ENCODE assay signal across 20 cellular contexts in the genomic region with DNA sequence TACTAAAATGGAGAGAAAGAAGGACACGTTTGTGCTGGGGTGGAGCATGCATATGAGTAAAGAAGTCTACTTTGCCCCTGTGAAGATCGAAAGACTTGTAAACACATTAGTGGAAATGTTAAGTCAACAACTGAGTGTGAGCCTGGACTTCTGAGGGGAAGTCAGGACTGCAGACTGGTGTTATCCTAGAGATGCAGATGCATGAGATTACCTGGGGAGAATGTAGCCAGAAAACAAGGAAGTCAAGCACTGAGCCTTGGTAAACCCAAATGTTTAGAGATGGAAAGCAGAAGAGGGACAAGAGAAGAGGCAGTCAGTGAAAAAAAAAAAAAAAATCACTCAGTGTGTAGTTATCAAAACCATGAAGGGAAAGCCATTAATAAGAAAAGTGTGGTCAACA. TPM values are rescaled to one million over a fixed set of nuclear protein-coding genes. Genes with fewer than 3 reads are reported as not detected.
DNase-seq lines count a peak whose midpoint lies in the region; ATAC-seq and TF ChIP-seq lines count a peak whose summit lies in the region.
"Had no signal": no experiment of that assay in that cellular context is flagged by ENCODE, and none has a peak within 500 bp of the region (broad histone marks: within the 10 kb centered on the region; RNA-seq: fewer than 3 reads in every experiment).

No MANE protein-coding gene starts in this region.

- no peak overlapping the region for H2AFZ ChIP-seq in neural cell (ENCODE audit: low read depth, low read length)

- TF ChIP-seq RAD21 in neural cell (conservative IDR thresholded peaks at IDR 0.05): no peak

- H3F3A ChIP-seq in neural cell (ENCODE audit: insufficient read depth, low read length, poor library complexity, severe bottlenecking): no peaks in the 10 kb centered on the region

- DNase-seq in DMS53 (lab: John Stamatoyannopoulos, UW) (peak; percentile 10), DMS53 treated with DMSO at 0.1 percent for 48 hours (lab: John Stamatoyannopoulos, UW; ENCODE audit: unreplicated experiment) (no peak), NCI-H510A treated with DMSO at 0.1 percent for 48 hours (lab: John Stamatoyannopoulos, UW) (peak; percentile 66), NCI-H510A (lab: John Stamatoyannopoulos, UW) (no peak), nucleus accumbens (lab: John Stamatoyannopoulos, UW) (no peak)
- DNase-seq: AML-193; Caco-2; CD4-positive, alpha-beta T cell; DMS79 treated with DMSO at 0.1 percent for 48 hours; GF-D8; HCEC 1CT; HFFc6; IMR-90 had no signal

- H3K4me2 ChIP-seq in neural cell (ENCODE audit: low read length): no peak overlapping the region
- H3K4me2 ChIP-seq: A549 had no signal

- H3K36me3 ChIP-seq in endocrine pancreas (ENCODE audit: control insufficient read depth, insufficient read depth, low read length) (no peaks in the 10 kb centered on the region), neural cell (ENCODE audit: insufficient read depth, low read length) (no peaks in the 10 kb centered on the region)

- no peak for TF ChIP-seq EP300 in neural cell (conservative IDR thresholded peaks at IDR 0.05; ENCODE audit: poor library complexity, severe bottlenecking)

- no peak for TF ChIP-seq POLR2A in GM18505 (IDR thresholded peaks at IDR 0.05; ENCODE audit: borderline replicate concordance, extremely low read depth, insufficient read depth, insufficient read length)

- H3K9me3 ChIP-seq in endocrine pancreas (ENCODE audit: control insufficient read depth, low read length): no peaks in the 10 kb centered on the region
- H3K9me3 ChIP-seq in neural cell (ENCODE audit: low read length): no peaks in the 10 kb centered on the region
- H3K9me3 ChIP-seq: A549, Caco-2 had no signal

- no peaks in the 10 kb centered on the region for H4K20me1 ChIP-seq in neural cell (ENCODE audit: insufficient read depth)

- ATAC-seq in GM18505 (IDR thresholded peaks at IDR 0.05; ENCODE audit: unreplicated experiment): no peak
- ATAC-seq: A549 had no signal

- no peaks in the 10 kb centered on the region for H3K27me3 ChIP-seq in endocrine pancreas (ENCODE audit: control insufficient read depth, insufficient read depth, low read length)
- H3K27me3 ChIP-seq in neural cell (ENCODE audit: insufficient read depth, low read depth, low read length): no peaks in the 10 kb centered on the region

- H3K9ac ChIP-seq in endocrine pancreas (ENCODE audit: control insufficient read depth, insufficient read depth, low read length) (no peak overlapping the region), neural cell (ENCODE audit: low read length) (no peak overlapping the region)

- peaks cover 66% of the 10 kb centered on the region for H3K79me2 ChIP-seq in neural cell (replicated peaks; ENCODE audit: insufficient read depth, low read length)

- no peak for TF ChIP-seq CTCF in neural cell (IDR thresholded peaks at IDR 0.05; ENCODE audit: poor library complexity, severe bottlenecking)

- H3K9me2 ChIP-seq in neural cell (ENCODE audit: insufficient read depth, low read length): no peaks in the 10 kb centered on the region

- peaks cover 16% of the 10 kb centered on the region for H3K4me1 ChIP-seq in endocrine pancreas (ENCODE audit: control insufficient read depth, insufficient read depth, low read length)
- H3K4me1 ChIP-seq: A549, Caco-2 had no signal

- H3K27ac ChIP-seq in neural cell (ENCODE audit: low read length): peak overlapping the region; percentile 64
- H3K27ac ChIP-seq: 22Rv1, A549, C4-2B had no signal

- H3K4me3 ChIP-seq in endocrine pancreas (ENCODE audit: control insufficient read depth, insufficient read depth, low read length) (peak overlapping the region; percentile 19), neural cell (ENCODE audit: low read length) (peak overlapping the region; percentile 33)
- H3K4me3 ChIP-seq: A549 had no signal

TF ChIP-seq in neural cell, 6 proteins besides CTCF, POLR2A, EP300 and RAD21:
- TF ChIP-seq, protein P1, sequence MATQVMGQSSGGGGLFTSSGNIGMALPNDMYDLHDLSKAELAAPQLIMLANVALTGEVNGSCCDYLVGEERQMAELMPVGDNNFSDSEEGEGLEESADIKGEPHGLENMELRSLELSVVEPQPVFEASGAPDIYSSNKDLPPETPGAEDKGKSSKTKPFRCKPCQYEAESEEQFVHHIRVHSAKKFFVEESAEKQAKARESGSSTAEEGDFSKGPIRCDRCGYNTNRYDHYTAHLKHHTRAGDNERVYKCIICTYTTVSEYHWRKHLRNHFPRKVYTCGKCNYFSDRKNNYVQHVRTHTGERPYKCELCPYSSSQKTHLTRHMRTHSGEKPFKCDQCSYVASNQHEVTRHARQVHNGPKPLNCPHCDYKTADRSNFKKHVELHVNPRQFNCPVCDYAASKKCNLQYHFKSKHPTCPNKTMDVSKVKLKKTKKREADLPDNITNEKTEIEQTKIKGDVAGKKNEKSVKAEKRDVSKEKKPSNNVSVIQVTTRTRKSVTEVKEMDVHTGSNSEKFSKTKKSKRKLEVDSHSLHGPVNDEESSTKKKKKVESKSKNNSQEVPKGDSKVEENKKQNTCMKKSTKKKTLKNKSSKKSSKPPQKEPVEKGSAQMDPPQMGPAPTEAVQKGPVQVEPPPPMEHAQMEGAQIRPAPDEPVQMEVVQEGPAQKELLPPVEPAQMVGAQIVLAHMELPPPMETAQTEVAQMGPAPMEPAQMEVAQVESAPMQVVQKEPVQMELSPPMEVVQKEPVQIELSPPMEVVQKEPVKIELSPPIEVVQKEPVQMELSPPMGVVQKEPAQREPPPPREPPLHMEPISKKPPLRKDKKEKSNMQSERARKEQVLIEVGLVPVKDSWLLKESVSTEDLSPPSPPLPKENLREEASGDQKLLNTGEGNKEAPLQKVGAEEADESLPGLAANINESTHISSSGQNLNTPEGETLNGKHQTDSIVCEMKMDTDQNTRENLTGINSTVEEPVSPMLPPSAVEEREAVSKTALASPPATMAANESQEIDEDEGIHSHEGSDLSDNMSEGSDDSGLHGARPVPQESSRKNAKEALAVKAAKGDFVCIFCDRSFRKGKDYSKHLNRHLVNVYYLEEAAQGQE (IDR thresholded peaks at IDR 0.05; ENCODE audit: borderline replicate concordance): no peak
- TF ChIP-seq SMC3 (conservative IDR thresholded peaks at IDR 0.05; ENCODE audit: poor library complexity): no peak
- no peak for TF ChIP-seq EZH2 (IDR thresholded peaks at IDR 0.05; ENCODE audit: borderline replicate concordance, insufficient read depth, low read length, poor library complexity, severe bottlenecking)
- TF ChIP-seq MXI1 (conservative IDR thresholded peaks at IDR 0.05; ENCODE audit: poor library complexity, severe bottlenecking): no peak
- no peak for TF ChIP-seq POLR2AphosphoS5 (IDR thresholded peaks at IDR 0.05)
- no peak for TF ChIP-seq TAF1 (IDR thresholded peaks at IDR 0.05; ENCODE audit: low read depth)

RNA-seq across cellular contexts. Expression of a gene that starts 22.4 kb away (rescaled TPM):
- 44.0 and 46.3 TPM in 2 replicates for polyA plus RNA-seq in neural cell
- polyA minus RNA-seq in neural cell: 117 and 171 TPM in 2 replicates
- polyA plus RNA-seq: BJ, IMR-90 had no signal

Comparison
In these comparisons a context has a peak if more than half of its experiments do, and no peak if none do; other contexts are left out.
1. DNase-seq: peak in DMS53 (single experiment) and NCI-H510A treated with DMSO at 0.1 percent for 48 hours (single experiment); none in DMS53 treated with DMSO at 0.1 percent for 48 hours (single experiment), NCI-H510A (single experiment) and nucleus accumbens (0 of 56).